In genomic region chr2:45112750-45113149, GRCh38 we compare ENCODE assay signal across 25 cellular contexts.
"Had no signal": no experiment of that assay in that cellular context is flagged by ENCODE, and none has a peak within 500 bp of the region (broad histone marks: within the 10 kb centered on the region; RNA-seq: fewer than 3 reads in every experiment).

No MANE protein-coding gene starts in this region.

- H3K4me1 ChIP-seq: colonic mucosa, esophagus squamous epithelium, foreskin keratinocyte, gastrocnemius medialis, gastroesophageal sphincter, heart left ventricle, heart right ventricle had no signal

- H3K36me3 ChIP-seq: colonic mucosa, esophagus squamous epithelium, gastrocnemius medialis, gastroesophageal sphincter, heart left ventricle, heart right ventricle had no signal

- H3K9me3 ChIP-seq: colonic mucosa, esophagus squamous epithelium, gastrocnemius medialis, gastroesophageal sphincter had no signal

- ATAC-seq: effector memory CD8-positive, alpha-beta T cell; esophagus mucosa; foreskin keratinocyte; gastrocnemius medialis; gastroesophageal sphincter; heart left ventricle; heart right ventricle had no signal

- H3K4me3 ChIP-seq: colonic mucosa, coronary artery, dorsolateral prefrontal cortex, esophagus squamous epithelium, gastrocnemius medialis, gastroesophageal sphincter, heart left ventricle, heart right ventricle, hepatocyte had no signal

- H3K27ac ChIP-seq: colonic mucosa, coronary artery, dorsolateral prefrontal cortex, epithelial cell of prostate, esophagus squamous epithelium, foreskin keratinocyte, gastrocnemius medialis, gastroesophageal sphincter, heart left ventricle, heart right ventricle, hepatocyte had no signal

- H3K4me3 Mint-ChIP-seq: dendritic cell treated with granulocyte-macrophage colony-stimulating factor and Interleukin-4, amounts not matched to agents 40 ng/mL and 50 ng/mL, for 4 days; effector memory CD8-positive, alpha-beta T cell; endodermal cell had no signal

- DNase-seq: colonic mucosa; cortex of kidney; dermis blood vessel endothelial cell; dorsolateral prefrontal cortex; effector CD4-positive, alpha-beta T cell; effector CD8-positive, alpha-beta T cell; effector memory CD4-positive, alpha-beta T cell; effector memory CD8-positive, alpha-beta T cell; endodermal cell; erythroblast; esophagus squamous epithelium; foreskin fibroblast; foreskin keratinocyte; foreskin melanocyte; gastrocnemius medialis; glutamatergic neuron; head of caudate nucleus; heart left ventricle; heart right ventricle had no signal

- H3K9me3 Mint-ChIP-seq: dendritic cell treated with granulocyte-macrophage colony-stimulating factor and Interleukin-4, amounts not matched to agents 40 ng/mL and 50 ng/mL, for 4 days; effector memory CD8-positive, alpha-beta T cell had no signal

- H3K27ac Mint-ChIP-seq: dendritic cell treated with granulocyte-macrophage colony-stimulating factor and Interleukin-4, amounts not matched to agents 40 ng/mL and 50 ng/mL, for 4 days; effector memory CD8-positive, alpha-beta T cell; endodermal cell had no signal

- H3K27me3 ChIP-seq: colonic mucosa, dorsolateral prefrontal cortex, esophagus squamous epithelium, gastrocnemius medialis, gastroesophageal sphincter, heart left ventricle, hepatocyte had no signal
